ENCODE assay signal across 8 cellular contexts in genomic region chr5:5340206-5340729, GRCh38.
DNase-seq lines count a peak whose midpoint lies in the region; ATAC-seq and TF ChIP-seq lines count a peak whose summit lies in the region.

No MANE protein-coding gene starts in this region.

- H3K9me3 ChIP-seq in SJSA1 (replicated peaks) = no peaks in the 10 kb centered on the region; the same call in 1 of the 2 replicates
- H3K9me3 ChIP-seq in gastroesophageal sphincter = no peaks in the 10 kb centered on the region

- peak overlapping the region; percentile 82 for H3K27ac ChIP-seq in SJSA1
- H3K27ac ChIP-seq in gastroesophageal sphincter = peak overlapping the region in 3 of 4 donors; percentile 35 to 69 (median 55)

- no peak for TF ChIP-seq POLR2A in gastroesophageal sphincter (IDR thresholded peaks at IDR 0.05)

- peaks cover 4% of the 10 kb centered on the region for H3K36me3 Mint-ChIP-seq in progenitor cell of endocrine pancreas (ENCODE audit: insufficient read depth)

- peak overlapping the region; percentile 14 for H3K27ac Mint-ChIP-seq in progenitor cell of endocrine pancreas

- H3K27me3 Mint-ChIP-seq in progenitor cell of endocrine pancreas = no peaks in the 10 kb centered on the region

- WGBS in gastroesophageal sphincter (ENCODE audit: low coverage in 1 of 2), 2 donors = 56 to 58% methylated on average over 12 to 13 of the region's 15 CpGs

- H3K9me3 Mint-ChIP-seq in progenitor cell of endocrine pancreas (ENCODE audit: low read depth) = peaks cover 5% of the 10 kb centered on the region

- H3K36me3 ChIP-seq in SJSA1 = no peaks in the 10 kb centered on the region
- no peaks in the 10 kb centered on the region for H3K36me3 ChIP-seq in gastroesophageal sphincter

- H3K4me3 Mint-ChIP-seq in progenitor cell of endocrine pancreas (ENCODE audit: low read depth) = no peak overlapping the region

- H3K4me1 ChIP-seq in SJSA1 (replicated peaks) (peaks cover 57% of the 10 kb centered on the region), gastroesophageal sphincter (peaks cover 0 to 27% (median 0%) of the 10 kb centered on the region in 3 donors)

- peak; percentile 90 for ATAC-seq in gastroesophageal sphincter
- ATAC-seq in GM19467 (IDR thresholded peaks at IDR 0.05; ENCODE audit: unreplicated experiment) = no peak
- no peak for ATAC-seq in HG02759 (IDR thresholded peaks at IDR 0.05; ENCODE audit: unreplicated experiment)

- H3K4me3 ChIP-seq in SJSA1 (no peak overlapping the region), gastroesophageal sphincter (no peak overlapping the region)

- H3K27me3 ChIP-seq in SJSA1 (replicated peaks) (no peaks in the 10 kb centered on the region), gastroesophageal sphincter (no peaks in the 10 kb centered on the region)

- peak; percentile 98 for DNase-seq in EH (ENCODE audit: low read depth)
- DNase-seq in SJSA1 (ENCODE audit: low read depth in 1 of 2, low spot score in 2 of 2) = peak; percentile 96 to 98
- no peak for DNase-seq in progenitor cell of endocrine pancreas (ENCODE audit: low spot score, unreplicated experiment)
- DNase-seq in NCI-H1048 (lab: John Stamatoyannopoulos, UW) = no peak
- DNase-seq in OCI-M2 (lab: John Stamatoyannopoulos, UW; ENCODE audit: unreplicated experiment) = no peak

- TF ChIP-seq CTCF in gastroesophageal sphincter (IDR thresholded peaks at IDR 0.05) (peak in 2 of 4 experiments; percentile 8 to 46), progenitor cell of endocrine pancreas (IDR thresholded peaks at IDR 0.05; ENCODE audit: unreplicated experiment) (peak; percentile 39)

- peaks cover 19% of the 10 kb centered on the region for H3K4me1 Mint-ChIP-seq in progenitor cell of endocrine pancreas (ENCODE audit: low read depth)

- no peak for TF ChIP-seq EP300 in gastroesophageal sphincter (IDR thresholded peaks at IDR 0.05)

Comparison
In these comparisons a context has a peak if more than half of its experiments do, and no peak if none do; other contexts are left out.
1. DNase-seq: peak in EH (single experiment) and SJSA1 (2 of 2); none in progenitor cell of endocrine pancreas (single experiment), NCI-H1048 (single experiment) and OCI-M2 (single experiment).